ENCODE assay signal across 1 cellular context in the genomic region with DNA sequence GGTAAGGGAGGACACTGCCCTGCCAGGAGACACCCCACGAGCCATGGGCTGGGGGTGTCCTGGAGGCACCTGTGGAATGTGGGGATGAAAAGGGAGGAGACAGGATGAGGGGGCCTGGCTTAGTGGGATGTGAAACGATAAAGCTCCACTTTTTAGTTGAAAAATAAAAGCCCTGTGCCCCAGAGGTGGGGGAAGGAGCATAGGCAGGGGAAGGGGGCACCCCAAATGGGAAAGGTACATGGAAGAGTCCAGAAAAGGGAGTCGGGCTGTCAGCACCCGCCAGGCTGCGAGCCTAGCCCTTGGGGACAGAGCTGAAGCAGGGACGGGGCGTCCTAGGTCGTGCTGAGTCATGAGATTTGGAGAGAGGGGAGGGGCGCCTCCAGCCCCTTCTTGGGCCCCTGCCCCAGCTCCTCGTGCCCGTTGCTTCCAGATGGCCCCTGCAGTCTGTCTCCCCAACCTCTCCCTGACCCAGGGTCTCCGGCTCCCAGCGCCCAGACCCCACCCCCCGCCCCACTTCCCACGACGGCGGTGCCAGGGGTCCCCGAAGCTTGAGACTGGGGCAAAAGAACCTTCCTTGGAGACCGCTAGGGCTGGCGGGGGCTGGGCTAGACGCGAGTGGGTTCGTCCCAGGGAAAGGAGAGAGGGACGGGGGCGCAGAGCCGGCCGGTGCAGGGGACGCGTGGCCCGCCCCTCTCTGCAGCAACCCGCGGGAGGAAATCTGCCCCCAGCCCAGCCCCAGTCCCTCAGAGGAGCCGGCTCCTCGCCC.
A peak's percentile ranks its signal among the peaks of the same experiment; 100 is the strongest.
TF ChIP-seq lines count a peak whose summit lies in the region.

No MANE protein-coding gene starts in this region.

TF ChIP-seq in HepG2, 621 proteins besides CTCF, POLR2A, EP300 and RAD21:
- TF ChIP-seq, protein P1, sequence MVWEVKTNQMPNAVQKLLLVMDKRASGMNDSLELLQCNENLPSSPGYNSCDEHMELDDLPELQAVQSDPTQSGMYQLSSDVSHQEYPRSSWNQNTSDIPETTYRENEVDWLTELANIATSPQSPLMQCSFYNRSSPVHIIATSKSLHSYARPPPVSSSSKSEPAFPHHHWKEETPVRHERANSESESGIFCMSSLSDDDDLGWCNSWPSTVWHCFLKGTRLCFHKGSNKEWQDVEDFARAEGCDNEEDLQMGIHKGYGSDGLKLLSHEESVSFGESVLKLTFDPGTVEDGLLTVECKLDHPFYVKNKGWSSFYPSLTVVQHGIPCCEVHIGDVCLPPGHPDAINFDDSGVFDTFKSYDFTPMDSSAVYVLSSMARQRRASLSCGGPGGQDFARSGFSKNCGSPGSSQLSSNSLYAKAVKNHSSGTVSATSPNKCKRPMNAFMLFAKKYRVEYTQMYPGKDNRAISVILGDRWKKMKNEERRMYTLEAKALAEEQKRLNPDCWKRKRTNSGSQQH (CRISPR knock-in tag; IDR thresholded peaks at IDR 0.05; ENCODE audit: low read depth), result no peak
- TF ChIP-seq AHR (CRISPR knock-in tag; IDR thresholded peaks at IDR 0.05), result no peak
- TF ChIP-seq MAFK (conservative IDR thresholded peaks at IDR 0.05 in 1 of 2, IDR thresholded peaks at IDR 0.05 in 1 of 2; ENCODE audit: low read length in 2 of 2), result peak; percentile 75 to 78
- TF ChIP-seq NFYC (CRISPR knock-in tag; IDR thresholded peaks at IDR 0.05), result no peak
- TF ChIP-seq PCBP1 (IDR thresholded peaks at IDR 0.05; ENCODE audit: borderline replicate concordance, low read depth, low read length), result 0 out of 2 replicates have a peak, but pooled peaks have one; percentile 28
